ENCODE assay signal across 1 cellular context in genomic region chr3:23583980-23584736, GRCh38.
TF ChIP-seq lines count a peak whose summit lies in the region.

No MANE protein-coding gene starts in this region.

TF ChIP-seq in HepG2, 621 proteins besides CTCF, POLR2A, EP300 and RAD21 (continued from another document):
- no peak for TF ChIP-seq ZNF709 (CRISPR knock-in tag; IDR thresholded peaks at IDR 0.05)
- no peak for TF ChIP-seq ZNF430 (CRISPR knock-in tag; IDR thresholded peaks at IDR 0.05)
- TF ChIP-seq ZNF205 (CRISPR knock-in tag; IDR thresholded peaks at IDR 0.05) = no peak
- peak; percentile 83; the same call in 1 of the 2 replicates for TF ChIP-seq CEBPB (IDR thresholded peaks at IDR 0.05; ENCODE audit: borderline replicate concordance, low read depth, low read length)
